11 cellular contexts compared by ENCODE assay signal in genomic region chrX:121307441-121307840, GRCh38.
DNase-seq lines count a peak whose midpoint lies in the region; ATAC-seq, FAIRE-seq and TF ChIP-seq lines count a peak whose summit lies in the region.
"Had no signal": no experiment of that assay in that cellular context is flagged by ENCODE, and none has a peak within 500 bp of the region (broad histone marks: within the 10 kb centered on the region; RNA-seq: fewer than 3 reads in every experiment).

No MANE protein-coding gene starts in this region.

- no peaks in the 10 kb centered on the region for H3K27me3 ChIP-seq in bronchial epithelial cell (ENCODE audit: control insufficient read depth, insufficient read depth, low read length)
- H3K27me3 ChIP-seq: body of pancreas had no signal

- no peak overlapping the region for H3K4me3 ChIP-seq in bronchial epithelial cell (ENCODE audit: low read depth, low read length)
- H3K4me3 ChIP-seq: body of pancreas had no signal

- no peaks in the 10 kb centered on the region for H3K36me3 Mint-ChIP-seq in type B pancreatic cell

- no peaks in the 10 kb centered on the region for H3K36me3 ChIP-seq in bronchial epithelial cell (ENCODE audit: control insufficient read depth, insufficient read depth, low read length)

- TF ChIP-seq POLR2A in erythroblast (IDR thresholded peaks at IDR 0.05; ENCODE audit: low read length) = no peak

- no peak for DNase-seq in bronchial epithelial cell (ENCODE audit: low read depth)
- no peak for DNase-seq in pons (ENCODE audit: low spot score)
- no peak for DNase-seq in erythroblast (lab: John Stamatoyannopoulos, UW)
- no peak for DNase-seq in GF-D8 (lab: John Stamatoyannopoulos, UW)
- DNase-seq in type B pancreatic cell (ENCODE audit: extremely low spot score, unreplicated experiment) = no peak
- DNase-seq: body of pancreas, NCI-H510A treated with DMSO at 0.1 percent for 48 hours had no signal

- no peak for TF ChIP-seq CTCF in bronchial epithelial cell (IDR thresholded peaks at IDR 0.05; ENCODE audit: insufficient read depth, low read length, severe bottlenecking)
- no peak for TF ChIP-seq CTCF in type B pancreatic cell (conservative IDR thresholded peaks at IDR 0.05)

- H3K27ac Mint-ChIP-seq in type B pancreatic cell = no peak overlapping the region

- H3K4me1 Mint-ChIP-seq in type B pancreatic cell (ENCODE audit: unreplicated experiment) = no peaks in the 10 kb centered on the region

- ATAC-seq in GM18520 (IDR thresholded peaks at IDR 0.05; ENCODE audit: unreplicated experiment) = peak; percentile 75
- peak; percentile 81 for ATAC-seq in GM21390 (IDR thresholded peaks at IDR 0.05; ENCODE audit: unreplicated experiment)
- peak; percentile 68 for ATAC-seq in HG03135 (IDR thresholded peaks at IDR 0.05; ENCODE audit: unreplicated experiment)
- ATAC-seq: body of pancreas had no signal

- H3K27me3 Mint-ChIP-seq in type B pancreatic cell = no peaks in the 10 kb centered on the region

- H3K9me3 Mint-ChIP-seq in type B pancreatic cell = no peaks in the 10 kb centered on the region

- FAIRE-seq in bronchial epithelial cell (lab: Jason Lieb, UNC) = peak; percentile 7

- no peak overlapping the region for H3K4me3 Mint-ChIP-seq in type B pancreatic cell
- H3K4me3 Mint-ChIP-seq: neural crest cell had no signal
